ENCODE assay signal across 34 cellular contexts in the genomic region with DNA sequence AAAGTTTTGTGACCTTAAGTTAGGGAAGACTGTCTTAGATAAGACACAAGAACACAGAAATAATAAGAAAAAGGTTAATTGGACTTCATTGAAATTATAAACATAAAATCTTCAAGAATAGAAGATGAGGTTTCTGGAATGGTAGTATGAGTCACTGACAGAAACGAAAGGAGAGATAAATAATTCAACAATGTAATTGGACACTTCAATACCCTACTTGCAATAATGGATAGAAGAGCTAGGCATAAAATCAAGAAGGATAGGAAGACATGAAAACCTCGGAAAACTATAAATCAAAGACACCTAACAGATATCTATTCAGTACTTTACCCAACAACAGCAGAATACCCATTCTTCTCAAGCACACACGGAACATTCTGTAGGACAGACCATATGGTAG. TPM values are rescaled to one million over a fixed set of nuclear protein-coding genes. Genes with fewer than 3 reads are reported as not detected.
"Had no signal": no experiment of that assay in that cellular context is flagged by ENCODE, and none has a peak within 500 bp of the region (broad histone marks: within the 10 kb centered on the region; RNA-seq: fewer than 3 reads in every experiment).

No MANE protein-coding gene starts in this region.

- H3K36me3 Mint-ChIP-seq: activated CD4-positive, alpha-beta memory T cell treated with anti-CD3 and anti-CD28 coated beads for 36 hours; activated naive CD4-positive, alpha-beta T cell treated with anti-CD3 and anti-CD28 coated beads, Interleukin-2, amount 10 ng/mL, durations not matched to agents 7 days and 5 days; activated naive CD8-positive, alpha-beta T cell treated with anti-CD3 and anti-CD28 coated beads, Interleukin-2, amount 10 ng/mL, durations not matched to agents 7 days and 5 days; brain had no signal

- H3K27ac Mint-ChIP-seq: activated B cell treated with CpG ODN at 0.5 μM for 24 hours; activated CD4-positive, alpha-beta memory T cell treated with anti-CD3 and anti-CD28 coated beads for 36 hours; activated CD4-positive, alpha-beta T cell treated with anti-CD3 and anti-CD28 coated beads, Interleukin-2, amount 10 ng/mL, durations not matched to agents 24 days and 14 days; activated CD8-positive, alpha-beta T cell treated with anti-CD3 and anti-CD28 coated beads for 36 hours; activated naive CD4-positive, alpha-beta T cell treated with anti-CD3 and anti-CD28 coated beads, Interleukin-2, amount 10 ng/mL, durations not matched to agents 7 days and 5 days; activated naive CD8-positive, alpha-beta T cell; activated naive CD8-positive, alpha-beta T cell treated with anti-CD3 and anti-CD28 coated beads, Interleukin-2, amount 10 ng/mL, durations not matched to agents 7 days and 5 days; activated naive CD8-positive, alpha-beta T cell treated with anti-CD3 and anti-CD28 coated beads, Interleukin-2, amount 50 U/mL, for 24 hours; activated T-cell treated with anti-CD3 and anti-CD28 coated beads, Interleukin-2, amount 50 U/mL, for 24 hours; activated T-helper 2 cell treated with anti-CD3 and anti-CD28 coated beads, Interferon-gamma antibody, Interleukin-2, Interleukin-4, amounts not matched to agents 10 μg/mL and 5 μg/mL and 100 μg/mL, durations not matched to agents 14 hours and 24 hours and 36 hours; brain; T-helper 1 cell treated with Interleukin-12 subunit alpha and Interleukin-12 subunit beta and Interleukin-4 antibody, amounts not matched to agents 30 μg/mL and 1 μg/mL, for 36 hours; T-helper 2 cell treated with Interferon-gamma antibody and Interleukin-4, amounts not matched to agents 5 μg/mL and 100 μg/mL, for 36 hours had no signal

- H3K27me3 Mint-ChIP-seq: activated B cell treated with CpG ODN at 0.5 μM for 24 hours; activated CD4-positive, alpha-beta memory T cell treated with anti-CD3 and anti-CD28 coated beads for 36 hours; activated CD4-positive, alpha-beta T cell treated with anti-CD3 and anti-CD28 coated beads, Interleukin-2, amount 10 ng/mL, durations not matched to agents 24 days and 14 days; activated CD8-positive, alpha-beta T cell treated with anti-CD3 and anti-CD28 coated beads for 36 hours; activated naive CD4-positive, alpha-beta T cell treated with anti-CD3 and anti-CD28 coated beads, Interleukin-2, amount 10 ng/mL, durations not matched to agents 7 days and 5 days; activated naive CD4-positive, alpha-beta T cell treated with anti-CD3 and anti-CD28 coated beads, Interleukin-2, amount 50 U/mL, for 24 hours; activated naive CD8-positive, alpha-beta T cell; activated naive CD8-positive, alpha-beta T cell treated with anti-CD3 and anti-CD28 coated beads, Interleukin-2, amount 50 U/mL, for 24 hours; activated T-cell treated with anti-CD3 and anti-CD28 coated beads, Interleukin-2, amount 50 U/mL, for 24 hours; central memory CD8-positive, alpha-beta T cell had no signal

- H3K4me1 Mint-ChIP-seq: activated B cell treated with CpG ODN at 0.5 μM for 24 hours; activated CD4-positive, alpha-beta T cell treated with anti-CD3 and anti-CD28 coated beads, Interleukin-2, amount 10 ng/mL, durations not matched to agents 24 days and 14 days; activated naive CD4-positive, alpha-beta T cell treated with anti-CD3 and anti-CD28 coated beads, Interleukin-2, amount 10 ng/mL, durations not matched to agents 7 days and 5 days; activated naive CD8-positive, alpha-beta T cell treated with anti-CD3 and anti-CD28 coated beads, Interleukin-2, amount 10 ng/mL, durations not matched to agents 7 days and 5 days; activated naive CD8-positive, alpha-beta T cell treated with anti-CD3 and anti-CD28 coated beads, Interleukin-2, amount 50 U/mL, for 24 hours had no signal

- ATAC-seq: activated CD8-positive, alpha-beta T cell treated with anti-CD3 and anti-CD28 coated beads for 36 hours; activated naive CD8-positive, alpha-beta T cell treated with anti-CD3 and anti-CD28 coated beads, Interleukin-2, amount 50 U/mL, for 24 hours had no signal

- FAIRE-seq: bronchial epithelial cell had no signal

- DNase-seq: activated B cell treated with CpG ODN at 0.5 μM for 24 hours; activated CD4-positive, alpha-beta memory T cell treated with anti-CD3 and anti-CD28 coated beads for 36 hours; activated CD4-positive, alpha-beta T cell treated with anti-CD3 and anti-CD28 coated beads for 4 hours; activated CD4-positive, alpha-beta T cell treated with anti-CD3 and anti-CD28 coated beads, Interleukin-2, amount 10 ng/mL, durations not matched to agents 24 days and 14 days; activated CD4-positive, alpha-beta T cell treated with anti-CD3 and anti-CD28 coated beads, Interleukin-2, amount 50 U/mL, for 1 hour; activated CD4-positive, alpha-beta T cell treated with anti-CD3 and anti-CD28 coated beads, Interleukin-2, amount 50 U/mL, for 4 hours; activated CD4-positive, CD25-positive, alpha-beta regulatory T cell treated with anti-CD3 and anti-CD28 coated beads, Interleukin-2, amount 50 U/mL, for 72 hours; activated CD8-positive, alpha-beta memory T cell treated with anti-CD3 and anti-CD28 coated beads, Interleukin-2, amount 50 U/mL, for 4 hours; activated CD8-positive, alpha-beta T cell treated with anti-CD3 and anti-CD28 coated beads for 36 hours; activated effector memory CD4-positive, alpha-beta T cell treated with Interleukin-2 at 50 U/mL for 16 hours; activated gamma-delta T cell; activated naive CD4-positive, alpha-beta T cell treated with anti-CD3 and anti-CD28 coated beads, Interleukin-2, amount 10 ng/mL, durations not matched to agents 7 days and 5 days; activated naive CD4-positive, alpha-beta T cell treated with Interleukin-2 at 50 U/mL for 16 hours; activated naive CD8-positive, alpha-beta T cell treated with anti-CD3 and anti-CD28 coated beads, Interleukin-2, amount 10 ng/mL, durations not matched to agents 7 days and 5 days; activated naive CD8-positive, alpha-beta T cell treated with anti-CD3 and anti-CD28 coated beads, Interleukin-2, amount 50 U/mL, for 24 hours; activated T-cell treated with anti-CD3 and anti-CD28 coated beads, Interleukin-2, amount 50 U/mL, for 24 hours; activated T-cell treated with anti-CD3 and anti-CD28 coated beads, Interleukin-2, amount 50 U/mL, for 48 hours; amygdala; anterior cingulate cortex; caudate nucleus; T-helper 2 cell; T-helper 9 cell had no signal

- H3K27me3 ChIP-seq: ascending aorta, cardiac muscle cell had no signal

- H3K4me3 Mint-ChIP-seq: activated B cell treated with CpG ODN at 0.5 μM for 24 hours; activated CD4-positive, alpha-beta memory T cell treated with anti-CD3 and anti-CD28 coated beads for 36 hours; activated CD4-positive, alpha-beta T cell treated with anti-CD3 and anti-CD28 coated beads, Interleukin-2, amount 10 ng/mL, durations not matched to agents 24 days and 14 days; activated CD8-positive, alpha-beta T cell treated with anti-CD3 and anti-CD28 coated beads for 36 hours; activated naive CD4-positive, alpha-beta T cell treated with anti-CD3 and anti-CD28 coated beads, Interleukin-2, amount 10 ng/mL, durations not matched to agents 7 days and 5 days; activated naive CD4-positive, alpha-beta T cell treated with anti-CD3 and anti-CD28 coated beads, Interleukin-2, amount 50 U/mL, for 24 hours; activated naive CD8-positive, alpha-beta T cell; activated naive CD8-positive, alpha-beta T cell treated with anti-CD3 and anti-CD28 coated beads, Interleukin-2, amount 10 ng/mL, durations not matched to agents 7 days and 5 days; activated naive CD8-positive, alpha-beta T cell treated with anti-CD3 and anti-CD28 coated beads, Interleukin-2, amount 50 U/mL, for 24 hours; activated T-cell treated with anti-CD3 and anti-CD28 coated beads, Interleukin-2, amount 50 U/mL, for 24 hours; brain; central memory CD8-positive, alpha-beta T cell; T-helper 1 cell treated with Interleukin-12 subunit alpha and Interleukin-12 subunit beta and Interleukin-4 antibody, amounts not matched to agents 30 μg/mL and 1 μg/mL, for 36 hours; T-helper 2 cell treated with Interferon-gamma antibody and Interleukin-4, amounts not matched to agents 5 μg/mL and 100 μg/mL, for 36 hours had no signal

- H3K27ac ChIP-seq: ascending aorta, cardiac muscle cell, VCaP had no signal

- H3K9me3 ChIP-seq: ascending aorta had no signal

- H3K9me3 Mint-ChIP-seq: activated B cell treated with CpG ODN at 0.5 μM for 24 hours; activated CD4-positive, alpha-beta T cell treated with anti-CD3 and anti-CD28 coated beads, Interleukin-2, amount 10 ng/mL, durations not matched to agents 24 days and 14 days; activated naive CD4-positive, alpha-beta T cell treated with anti-CD3 and anti-CD28 coated beads, Interleukin-2, amount 10 ng/mL, durations not matched to agents 7 days and 5 days; activated naive CD4-positive, alpha-beta T cell treated with anti-CD3 and anti-CD28 coated beads, Interleukin-2, amount 50 U/mL, for 24 hours; activated naive CD8-positive, alpha-beta T cell treated with anti-CD3 and anti-CD28 coated beads, Interleukin-2, amount 10 ng/mL, durations not matched to agents 7 days and 5 days; activated naive CD8-positive, alpha-beta T cell treated with anti-CD3 and anti-CD28 coated beads, Interleukin-2, amount 50 U/mL, for 24 hours; activated T-cell treated with anti-CD3 and anti-CD28 coated beads, Interleukin-2, amount 50 U/mL, for 24 hours; activated T-helper 2 cell treated with anti-CD3 and anti-CD28 coated beads, Interferon-gamma antibody, Interleukin-2, Interleukin-4, amounts not matched to agents 10 μg/mL and 5 μg/mL and 100 μg/mL, durations not matched to agents 14 hours and 24 hours and 36 hours; central memory CD8-positive, alpha-beta T cell; T-helper 1 cell treated with Interleukin-12 subunit alpha and Interleukin-12 subunit beta and Interleukin-4 antibody, amounts not matched to agents 30 μg/mL and 1 μg/mL, for 36 hours; T-helper 2 cell treated with Interferon-gamma antibody and Interleukin-4, amounts not matched to agents 5 μg/mL and 100 μg/mL, for 36 hours had no signal

- H3K4me1 ChIP-seq: ascending aorta had no signal

- H3K4me3 ChIP-seq: ascending aorta, cardiac muscle cell had no signal

- H3K36me3 ChIP-seq: ascending aorta, cardiac muscle cell had no signal

RNA-seq across cellular contexts. Expression of a gene that starts 53.7 kb away (rescaled TPM):
- total RNA-seq: activated B cell treated with CpG ODN at 0.5 μM for 24 hours; activated CD4-positive, alpha-beta memory T cell treated with anti-CD3 and anti-CD28 coated beads for 36 hours; activated CD4-positive, alpha-beta T cell treated with anti-CD3 and anti-CD28 coated beads, Interleukin-2, amount 10 ng/mL, durations not matched to agents 24 days and 14 days; activated CD8-positive, alpha-beta memory T cell treated with anti-CD3 and anti-CD28 coated beads for 36 hours; activated CD8-positive, alpha-beta T cell treated with anti-CD3 and anti-CD28 coated beads for 36 hours; activated naive CD8-positive, alpha-beta T cell treated with anti-CD3 and anti-CD28 coated beads, Interleukin-2, amount 10 ng/mL, durations not matched to agents 7 days and 5 days had no signal
